ENCODE assay signal across 8 cellular contexts in the genomic region with DNA sequence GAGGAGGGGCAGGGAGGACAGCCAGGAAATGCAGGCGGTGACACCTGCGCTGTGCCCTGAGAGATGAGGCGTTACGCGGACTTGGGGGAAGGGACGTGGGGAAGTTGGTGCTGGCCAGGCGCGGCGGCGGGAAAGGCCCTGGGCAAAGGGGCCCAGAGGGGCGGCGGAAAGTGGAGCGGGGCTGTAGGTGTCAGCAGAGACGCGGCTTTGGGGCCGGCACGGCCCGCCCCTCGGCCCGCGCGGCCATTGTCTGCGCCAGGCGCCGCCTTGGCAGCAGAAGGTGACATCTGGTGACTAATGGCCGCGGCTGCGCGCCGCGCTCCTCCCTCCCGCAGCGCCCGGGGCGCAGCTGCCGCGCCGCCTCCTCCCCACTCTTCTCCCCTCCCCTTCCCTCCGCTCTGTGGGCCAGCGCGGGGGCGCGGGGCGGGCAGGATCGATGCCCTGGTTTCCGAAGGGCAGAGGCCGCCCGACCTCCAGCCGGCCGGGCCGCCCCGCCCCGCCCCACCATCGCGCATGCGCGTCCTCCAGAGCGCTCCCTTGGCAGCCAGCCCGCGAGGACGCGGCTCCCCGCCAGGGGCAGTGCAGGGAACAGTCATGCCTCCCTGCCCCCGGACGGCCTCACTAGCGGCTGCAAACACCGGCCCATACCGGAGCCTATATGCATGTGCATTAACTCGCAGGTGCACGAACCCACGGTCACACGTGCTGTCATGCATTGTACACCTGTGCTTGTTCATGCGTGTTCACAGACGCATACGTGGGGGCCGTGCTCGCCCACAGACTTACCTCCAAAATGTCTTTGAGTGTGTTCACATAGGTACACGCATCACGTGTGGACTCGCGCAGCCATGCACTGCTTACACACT.
DNase-seq lines count a peak whose midpoint lies in the region; ATAC-seq and TF ChIP-seq lines count a peak whose summit lies in the region.

No MANE protein-coding gene starts in this region.

- peak overlapping the region; percentile 44 for H3K9ac ChIP-seq in fibroblast of lung (ENCODE audit: insufficient read depth, low read length)

- H3K79me2 ChIP-seq in fibroblast of lung (ENCODE audit: control insufficient read depth, insufficient read depth, low read length) = no peaks in the 10 kb centered on the region

- no peaks in the 10 kb centered on the region for H3K36me3 Mint-ChIP-seq in natural killer cell treated with Interleukin-12 subunit alpha and Interleukin-12 subunit beta and Interleukin-15 and Interleukin-18, amount 100 ng/mL, for 72 hours

- H3K36me3 ChIP-seq in KOPT-K1 (ENCODE audit: insufficient read depth, low read length) (no peaks in the 10 kb centered on the region), Panc1 (ENCODE audit: control insufficient read depth, insufficient read depth, low read length) (no peaks in the 10 kb centered on the region), fibroblast of lung (ENCODE audit: control insufficient read depth, insufficient read depth, low read length) (no peaks in the 10 kb centered on the region)

- H4K20me1 ChIP-seq in fibroblast of lung (ENCODE audit: control insufficient read depth, extremely low read depth, insufficient read depth, low read length) = no peaks in the 10 kb centered on the region

- no TSS peak for BruUV-seq in Panc1 (replicated peaks; lab: Mats Ljungman, UMichigan)

- POLR2A ChIA-PET in Panc1 (lab: Charles Lee) = interaction anchor here (0.6 kb wide), 1 partner anchor 444 kb away, joined by 3 read pairs; no protein-coding TSS in a partner anchor

- H3K4me3 Mint-ChIP-seq in natural killer cell treated with Interleukin-12 subunit alpha and Interleukin-12 subunit beta and Interleukin-15 and Interleukin-18, amount 100 ng/mL, for 72 hours = peak overlapping the region; percentile 89

- H3K9me3 ChIP-seq in KOPT-K1 (ENCODE audit: insufficient read depth, low read length, poor library complexity, severe bottlenecking) = peaks cover 7% of the 10 kb centered on the region
- H3K9me3 ChIP-seq in Panc1 (ENCODE audit: control insufficient read depth, insufficient read depth, low read depth, low read length) = no peaks in the 10 kb centered on the region
- no peaks in the 10 kb centered on the region for H3K9me3 ChIP-seq in fibroblast of lung (ENCODE audit: control insufficient read depth, insufficient read depth, low read depth, low read length)

- peaks cover 12 to 18% of the 10 kb centered on the region in 2 donors for H3K27me3 Mint-ChIP-seq in natural killer cell treated with Interleukin-12 subunit alpha and Interleukin-12 subunit beta and Interleukin-15 and Interleukin-18, amount 100 ng/mL, for 72 hours

- H3K27ac ChIP-seq in KOPT-K1 (ENCODE audit: low read depth, low read length, poor library complexity, severe bottlenecking) = peak overlapping the region; percentile 79
- peak overlapping the region; percentile 88 for H3K27ac ChIP-seq in Panc1 (ENCODE audit: low read length)
- H3K27ac ChIP-seq in fibroblast of lung (ENCODE audit: insufficient read depth, low read length) = peak overlapping the region; percentile 44

- H3K27me3 ChIP-seq in Panc1 (ENCODE audit: control insufficient read depth, insufficient read depth, low read length) (peaks cover 17% of the 10 kb centered on the region; the same call in 1 of the 2 replicates), fibroblast of lung (ENCODE audit: control insufficient read depth, insufficient read depth, low read length) (no peaks in the 10 kb centered on the region)

- H3K9me3 Mint-ChIP-seq in natural killer cell treated with Interleukin-12 subunit alpha and Interleukin-12 subunit beta and Interleukin-15 and Interleukin-18, amount 100 ng/mL, for 72 hours = peaks cover 3% of the 10 kb centered on the region

- TF ChIP-seq CTCF in Panc1 (IDR thresholded peaks at IDR 0.05) (peak; percentile 92), fibroblast of lung (conservative IDR thresholded peaks at IDR 0.05 in 1 of 2, IDR thresholded peaks at IDR 0.05 in 1 of 2; ENCODE audit: low read depth in 1 of 2, low read length in 2 of 2) (peak; percentile 44 to 63)

- H3K4me2 ChIP-seq in fibroblast of lung (ENCODE audit: extremely low read depth, insufficient read depth, low read length) = peak overlapping the region; percentile 73

- CTCF ChIA-PET in Panc1 (lab: Charles Lee) = interaction anchor here (0.6 to 1.5 kb wide), 2 partner anchors 91 to 256 kb away, joined by 3 to 4 read pairs; no protein-coding TSS in a partner anchor

- intact Hi-C loops in Panc1 (cut with micrococcal nuclease; ENCODE audit: unreplicated experiment) = no loop called here

- peak; percentile 95 for DNase-seq in Daoy (ENCODE audit: low read depth)
- peak; percentile 66 for DNase-seq in Panc1 (ENCODE audit: low read depth, low spot score)
- DNase-seq in activated T-helper 1 cell treated with Interleukin-2 at 50 U/mL for 16 hours (ENCODE audit: low read depth) = peak; percentile 96
- peak; percentile 84 to 85 for DNase-seq in fibroblast of lung (ENCODE audit: low read depth in 2 of 2)
- peak; percentile 95 for DNase-seq in natural killer cell treated with Interleukin-12 subunit alpha and Interleukin-12 subunit beta and Interleukin-15 and Interleukin-18, amount 100 ng/mL, for 72 hours (ENCODE audit: low spot score)
- peak; percentile 96 for DNase-seq in stimulated activated naive CD4-positive, alpha-beta T cell treated with Interleukin-2 at 50 U/mL for 16 hours (lab: John Stamatoyannopoulos, UW)

- H3K4me1 Mint-ChIP-seq in natural killer cell treated with Interleukin-12 subunit alpha and Interleukin-12 subunit beta and Interleukin-15 and Interleukin-18, amount 100 ng/mL, for 72 hours (ENCODE audit: low read depth in 2 of 2) = peaks cover 14 to 26% of the 10 kb centered on the region in 2 donors

- in situ Hi-C loops in Panc1 (cut with HindIII; ENCODE audit: low pct_unique_long_range_greater_than_20kb, low sequenced_read_pairs) = no loop called here

- H2AFZ ChIP-seq in fibroblast of lung (ENCODE audit: low read length) = peak overlapping the region; percentile 22

- peak overlapping the region; percentile 78 to 87 for H3K4me3 ChIP-seq in Panc1 (ENCODE audit: low read depth in 2 of 2, low read length in 2 of 2)
- peak overlapping the region; percentile 25 to 72 (median 50) for H3K4me3 ChIP-seq in fibroblast of lung (replicated peaks in 1 of 4; ENCODE audit: control extremely low read depth in 1 of 4, insufficient read depth in 1 of 4, low read depth in 3 of 4, low read length in 4 of 4)

- peak; percentile 80 for ATAC-seq in GM21825 (IDR thresholded peaks at IDR 0.05; ENCODE audit: unreplicated experiment)
- ATAC-seq in Panc1 = peak; percentile 97
- peak; percentile 96 to 97 for ATAC-seq in natural killer cell treated with Interleukin-12 subunit alpha and Interleukin-12 subunit beta and Interleukin-15 and Interleukin-18, amount 100 ng/mL, for 72 hours

- peak overlapping the region; percentile 77 to 86 for H3K27ac Mint-ChIP-seq in natural killer cell treated with Interleukin-12 subunit alpha and Interleukin-12 subunit beta and Interleukin-15 and Interleukin-18, amount 100 ng/mL, for 72 hours

- peaks cover 13% of the 10 kb centered on the region for H3K4me1 ChIP-seq in Panc1 (ENCODE audit: control insufficient read depth, insufficient read depth, low read length)
- peaks cover 5% of the 10 kb centered on the region for H3K4me1 ChIP-seq in fibroblast of lung (ENCODE audit: control insufficient read depth, extremely low read depth, insufficient read depth, low read length)

Comparison
In these comparisons a context has a peak if more than half of its experiments do, and no peak if none do; other contexts are left out.
1. Peak in every context shown above with its lines: DNase-seq, ATAC-seq, H3K4me3 ChIP-seq and H3K27ac ChIP-seq.